Comparison of ENCODE assay signal across 14 cellular contexts in genomic region chr2:165114345-165114943, GRCh38.
DNase-seq lines count a peak whose midpoint lies in the region; ATAC-seq and TF ChIP-seq lines count a peak whose summit lies in the region.
"Had no signal": no experiment of that assay in that cellular context is flagged by ENCODE, and none has a peak within 500 bp of the region (broad histone marks: within the 10 kb centered on the region; RNA-seq: fewer than 3 reads in every experiment).

No MANE protein-coding gene starts in this region.

- H3K4me1 Mint-ChIP-seq in GM23338: peaks cover 12% of the 10 kb centered on the region
- H3K4me1 Mint-ChIP-seq in CD8-positive, alpha-beta T cell (ENCODE audit: low read depth): no peaks in the 10 kb centered on the region

- H3K4ac ChIP-seq in neuronal stem cell (ENCODE audit: low read length): no peak overlapping the region

- peak overlapping the region; percentile 66 for H3K27ac Mint-ChIP-seq in GM23338
- H3K27ac Mint-ChIP-seq in CD8-positive, alpha-beta T cell: no peak overlapping the region
- H3K27ac Mint-ChIP-seq: dendritic cell treated with granulocyte-macrophage colony-stimulating factor and Interleukin-4, amounts not matched to agents 40 ng/mL and 50 ng/mL, for 4 days had no signal

- peak overlapping the region; percentile 53; the same call in 1 of the 2 replicates for H2AFZ ChIP-seq in GM23338
- peak overlapping the region; percentile 37 for H2AFZ ChIP-seq in neuronal stem cell (ENCODE audit: low read length)

- H3K27me3 ChIP-seq in GM23338 (ENCODE audit: insufficient read depth) (no peaks in the 10 kb centered on the region), neuronal stem cell (ENCODE audit: control insufficient read depth in 3 of 3, insufficient read depth in 3 of 3, low read depth in 1 of 3, low read length in 3 of 3) (no peaks in the 10 kb centered on the region), Peyer's patch (no peaks in the 10 kb centered on the region)
- H3K27me3 ChIP-seq in CD8-positive, alpha-beta T cell (ENCODE audit: insufficient read depth, low read length): no peaks in the 10 kb centered on the region
- H3K27me3 ChIP-seq: left lung, vagina had no signal

- H2BK12ac ChIP-seq in neuronal stem cell (ENCODE audit: low read length): no peak overlapping the region

- H3K18ac ChIP-seq in neuronal stem cell (ENCODE audit: low read length): no peak overlapping the region

- POLR2A ChIA-PET in CD8-positive, alpha-beta T cell (lab: Charles Lee): no interaction called here

- no peak overlapping the region for H2AK5ac ChIP-seq in neuronal stem cell (ENCODE audit: low read depth, low read length)

- H4K8ac ChIP-seq in neuronal stem cell (ENCODE audit: low read depth, low read length): no peak overlapping the region

- no peak for TF ChIP-seq POLR2A in Peyer's patch (IDR thresholded peaks at IDR 0.05)

- no CpG with 5 or more reads among the region's 4 CpGs for WGBS in neuronal stem cell (ENCODE audit: extremely low coverage in 2 of 2, insufficient read length in 2 of 2, insufficient replicate concordance in 1 of 2), 2 donors

- no peaks in the 10 kb centered on the region for H3K79me1 ChIP-seq in neuronal stem cell (ENCODE audit: low read depth, low read length)

- H3K4me1 ChIP-seq in GM23338 (ENCODE audit: insufficient read depth) (peaks cover 8% of the 10 kb centered on the region), neuronal stem cell (ENCODE audit: control insufficient read depth in 2 of 2, insufficient read depth in 1 of 2, low read depth in 1 of 2, low read length in 2 of 2) (peaks cover 3 to 5% of the 10 kb centered on the region in 2 donors), Peyer's patch (no peaks in the 10 kb centered on the region)
- no peaks in the 10 kb centered on the region for H3K4me1 ChIP-seq in CD8-positive, alpha-beta T cell (ENCODE audit: insufficient read depth, low read length)
- H3K4me1 ChIP-seq: left lung, vagina had no signal

- intact Hi-C loops in CD8-positive, alpha-beta T cell (cut with DNase I, micrococcal nuclease): no loop called here

- H3F3A ChIP-seq in GM23338 (replicated peaks; ENCODE audit: low read depth): no peaks in the 10 kb centered on the region

- no peak overlapping the region for H3K23ac ChIP-seq in neuronal stem cell (ENCODE audit: low read depth, low read length, poor library complexity)

- no peak overlapping the region for H3K14ac ChIP-seq in neuronal stem cell (ENCODE audit: low read length)

- no peak for DNase-seq in GM23338 (ENCODE audit: low spot score)
- peak; percentile 58 for DNase-seq in RKO (ENCODE audit: low spot score)
- no peak for DNase-seq in neuronal stem cell (ENCODE audit: low spot score)
- no peak for DNase-seq in CD8-positive, alpha-beta T cell
- DNase-seq in stimulated activated CD4-positive, alpha-beta T cell treated with anti-CD3 and anti-CD28 coated beads, Interleukin-15, amount 100 ng/mL, for 24 hours: no peak
- DNase-seq in Peyer's patch: no peak
- DNase-seq: H7, left lung, posterior cingulate gyrus, T-helper 1 cell had no signal

- H3K4me3 Mint-ChIP-seq in GM23338: no peak overlapping the region
- no peak overlapping the region for H3K4me3 Mint-ChIP-seq in CD8-positive, alpha-beta T cell
- H3K4me3 Mint-ChIP-seq: dendritic cell treated with granulocyte-macrophage colony-stimulating factor and Interleukin-4, amounts not matched to agents 40 ng/mL and 50 ng/mL, for 4 days had no signal

- H2BK5ac ChIP-seq in neuronal stem cell (ENCODE audit: low read length): no peak overlapping the region

- ATAC-seq in GM23338 (no peak; the same call in 2 of the 3 replicates), esophagus mucosa (peak; percentile 45), GM19463 (IDR thresholded peaks at IDR 0.05; ENCODE audit: unreplicated experiment) (no peak)
- ATAC-seq in CD8-positive, alpha-beta T cell: no peak
- ATAC-seq: left lung had no signal

- H3K4me2 ChIP-seq in GM23338: no peak overlapping the region
- no peak overlapping the region for H3K4me2 ChIP-seq in neuronal stem cell (ENCODE audit: insufficient read depth, low read length, poor library complexity, severe bottlenecking)

- no peak overlapping the region for H3K27ac ChIP-seq in GM23338 (ENCODE audit: low read depth)
- H3K27ac ChIP-seq in neuronal stem cell (replicated peaks; ENCODE audit: low read length): no peak overlapping the region
- no peak overlapping the region for H3K27ac ChIP-seq in CD8-positive, alpha-beta T cell (ENCODE audit: low read depth, low read length)
- H3K27ac ChIP-seq in Peyer's patch: no peak overlapping the region
- H3K27ac ChIP-seq: left lung, vagina had no signal

- no peaks in the 10 kb centered on the region for H4K20me1 ChIP-seq in GM23338 (replicated peaks; ENCODE audit: insufficient read depth)

- H3K9me2 ChIP-seq in GM23338 (ENCODE audit: insufficient read depth): no peaks in the 10 kb centered on the region

- H3K9me3 ChIP-seq in neuronal stem cell (replicated peaks in 1 of 2; ENCODE audit: control insufficient read depth in 2 of 2, insufficient read depth in 1 of 2, low read depth in 1 of 2, low read length in 2 of 2) (peaks cover 0 to 4% of the 10 kb centered on the region in 2 donors), Peyer's patch (no peaks in the 10 kb centered on the region)
- no peaks in the 10 kb centered on the region for H3K9me3 ChIP-seq in CD8-positive, alpha-beta T cell (ENCODE audit: low read length)
- H3K9me3 ChIP-seq: left lung, vagina had no signal

- H3K9me3 Mint-ChIP-seq in GM23338: no peaks in the 10 kb centered on the region
- no peaks in the 10 kb centered on the region for H3K9me3 Mint-ChIP-seq in CD8-positive, alpha-beta T cell
- H3K9me3 Mint-ChIP-seq: dendritic cell treated with granulocyte-macrophage colony-stimulating factor and Interleukin-4, amounts not matched to agents 40 ng/mL and 50 ng/mL, for 4 days had no signal

- no peak overlapping the region for H2BK120ac ChIP-seq in neuronal stem cell (ENCODE audit: low read depth, low read length)

- H3K9ac ChIP-seq in neuronal stem cell (ENCODE audit: low read depth, low read length, poor library complexity): no peak overlapping the region

- no peak for TF ChIP-seq CTCF in GM23338 (conservative IDR thresholded peaks at IDR 0.05; ENCODE audit: low read depth in 2 of 2)
- TF ChIP-seq CTCF in CD8-positive, alpha-beta T cell (IDR thresholded peaks at IDR 0.05): no peak
- no peak for TF ChIP-seq CTCF in Peyer's patch (IDR thresholded peaks at IDR 0.05)

- no peak overlapping the region for H2BK15ac ChIP-seq in neuronal stem cell (ENCODE audit: low read length)

- no peak overlapping the region for H4K91ac ChIP-seq in neuronal stem cell (ENCODE audit: low read depth, low read length, poor library complexity)

- H3K79me2 ChIP-seq in GM23338 (replicated peaks; ENCODE audit: insufficient read depth): no peaks in the 10 kb centered on the region

- H3K4me3 ChIP-seq in GM23338 (no peak overlapping the region), neuronal stem cell (ENCODE audit: low read length in 2 of 2) (no peak overlapping the region), Peyer's patch (no peak overlapping the region)
- no peak overlapping the region for H3K4me3 ChIP-seq in CD8-positive, alpha-beta T cell (ENCODE audit: low read depth, low read length)
- H3K4me3 ChIP-seq: left lung, vagina had no signal

- no peaks in the 10 kb centered on the region for H3K36me3 Mint-ChIP-seq in GM23338 (ENCODE audit: low read depth)
- no peaks in the 10 kb centered on the region for H3K36me3 Mint-ChIP-seq in CD8-positive, alpha-beta T cell

- CTCF ChIA-PET in CD8-positive, alpha-beta T cell (lab: Charles Lee): no interaction called here

- H3K27me3 Mint-ChIP-seq in GM23338 (ENCODE audit: insufficient read depth, low read depth, poor library complexity): no peaks in the 10 kb centered on the region
- H3K27me3 Mint-ChIP-seq in CD8-positive, alpha-beta T cell (ENCODE audit: low read depth): no peaks in the 10 kb centered on the region
- H3K27me3 Mint-ChIP-seq: dendritic cell treated with granulocyte-macrophage colony-stimulating factor and Interleukin-4, amounts not matched to agents 40 ng/mL and 50 ng/mL, for 4 days had no signal

- H3K36me3 ChIP-seq in GM23338 (ENCODE audit: insufficient read depth) (no peaks in the 10 kb centered on the region), neuronal stem cell (replicated peaks in 1 of 2; ENCODE audit: control insufficient read depth in 2 of 2, insufficient read depth in 2 of 2, low read length in 2 of 2) (no peaks in the 10 kb centered on the region), Peyer's patch (no peaks in the 10 kb centered on the region)
- H3K36me3 ChIP-seq in CD8-positive, alpha-beta T cell (ENCODE audit: insufficient read depth, low read length): no peaks in the 10 kb centered on the region
- H3K36me3 ChIP-seq: left lung, vagina had no signal

TF ChIP-seq in GM23338, 12 proteins besides CTCF, POLR2A, EP300 and RAD21 (continues in another document):
- no peak for TF ChIP-seq NANOG (IDR thresholded peaks at IDR 0.05; ENCODE audit: borderline replicate concordance)
- TF ChIP-seq REST (IDR thresholded peaks at IDR 0.05; ENCODE audit: unreplicated experiment): no peak
